Comparison of ENCODE assay signal across 6 cellular contexts in the genomic region with DNA sequence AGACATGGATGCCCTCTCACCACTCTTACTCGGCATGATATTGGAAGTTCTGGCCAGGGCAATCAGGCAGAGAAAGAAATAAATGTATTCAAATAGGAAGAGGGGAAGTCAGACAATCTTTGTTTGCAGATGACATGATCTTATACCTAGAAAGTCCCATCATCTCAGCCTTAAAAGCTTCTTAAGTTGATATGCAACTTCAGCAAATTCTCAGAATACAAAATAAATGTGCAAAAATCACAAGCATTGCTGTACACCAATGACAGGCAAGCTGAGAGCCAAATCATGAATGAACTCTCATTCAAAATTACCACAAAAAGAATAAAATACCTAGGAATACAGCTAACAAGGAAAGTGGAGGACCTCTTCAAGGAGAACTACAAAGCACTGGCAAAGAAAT.
"Had no signal": no experiment of that assay in that cellular context is flagged by ENCODE, and none has a peak within 500 bp of the region (broad histone marks: within the 10 kb centered on the region; RNA-seq: fewer than 3 reads in every experiment).

No MANE protein-coding gene starts in this region.

- H3K9ac ChIP-seq: KMS-11 had no signal

- DNase-seq: Karpas-422, KBM-7, KG1 had no signal

- FAIRE-seq: HTR-8/SVneo had no signal

- H3K27ac ChIP-seq: HL-60, KMS-11 had no signal

- H3K4me2 ChIP-seq: KMS-11 had no signal
